ENCODE assay signal across 8 cellular contexts in genomic region chr6:52390361-52390727, GRCh38. TPM values are rescaled to one million over a fixed set of nuclear protein-coding genes. Genes with fewer than 3 reads are reported as not detected.
DNase-seq lines count a peak whose midpoint lies in the region; ATAC-seq and TF ChIP-seq lines count a peak whose summit lies in the region.

No MANE protein-coding gene starts in this region.

- no peaks in the 10 kb centered on the region for H3K27me3 ChIP-seq in left lung

- 10 to 17% methylated on average over 4 of the region's 4 CpGs for WGBS in lower leg skin, 2 donors

- ATAC-seq in GM18517 (IDR thresholded peaks at IDR 0.05; ENCODE audit: unreplicated experiment) = peak; percentile 42
- peak; percentile 38 for ATAC-seq in HG02981 (IDR thresholded peaks at IDR 0.05; ENCODE audit: unreplicated experiment)
- ATAC-seq in left lung = peak; percentile 70

- peak overlapping the region in 1 of 2 donors; percentile 63 for H3K27ac ChIP-seq in left lung

- H3K9me3 Mint-ChIP-seq in activated naive CD4-positive, alpha-beta T cell treated with anti-CD3 and anti-CD28 coated beads for 36 hours = no peaks in the 10 kb centered on the region

- peaks cover 4% of the 10 kb centered on the region for H3K36me3 Mint-ChIP-seq in activated naive CD4-positive, alpha-beta T cell treated with anti-CD3 and anti-CD28 coated beads for 36 hours (ENCODE audit: low read depth)

- CTCF ChIA-PET in activated naive CD4-positive, alpha-beta T cell treated with anti-CD3 and anti-CD28 coated beads for 36 hours (lab: Charles Lee) = interaction anchor here (0.7 to 6.4 kb wide), 16 partner anchors 10 to 262 kb away, joined by 3 to 52 read pairs (median 4); partner anchors contain the start of genes MCM3 and PAQR8

- peak overlapping the region; percentile 40 for H3K4me3 Mint-ChIP-seq in activated naive CD4-positive, alpha-beta T cell treated with anti-CD3 and anti-CD28 coated beads for 36 hours

- no peaks in the 10 kb centered on the region for H3K27me3 Mint-ChIP-seq in activated naive CD4-positive, alpha-beta T cell treated with anti-CD3 and anti-CD28 coated beads for 36 hours (ENCODE audit: low read depth)

- H3K4me3 ChIP-seq in left lung (no peak overlapping the region), lower leg skin (ENCODE audit: low read depth, poor library complexity, severe bottlenecking) (no peak overlapping the region)

- H3K9me3 ChIP-seq in left lung = no peaks in the 10 kb centered on the region

- TF ChIP-seq POLR2A in lower leg skin (IDR thresholded peaks at IDR 0.05) = no peak

- no peaks in the 10 kb centered on the region for H3K36me3 ChIP-seq in left lung

- intact Hi-C loops in activated naive CD4-positive, alpha-beta T cell treated with anti-CD3 and anti-CD28 coated beads for 36 hours (cut with micrococcal nuclease) = loop anchor here (1.0 to 10.0 kb wide), 9 partner anchors 8 to 1034 kb away; partner anchors contain the start of genes EFHC1 and MCM3
- intact Hi-C loops in left lung (cut with DNase I) (no loop called here), lower leg skin (cut with DNase I; ENCODE audit: low total_unique reads) (loop anchor here (10.0 kb wide), 1 partner anchor 106 kb away; the partner anchor contains the start of gene MCM3)

- H3K4me1 ChIP-seq in left lung = peaks cover 6 to 27% of the 10 kb centered on the region in 2 donors

- TF ChIP-seq CTCF in left lung (IDR thresholded peaks at IDR 0.05) (no peak), lower leg skin (IDR thresholded peaks at IDR 0.05) (no peak)

- DNase-seq in ACHN = peak; percentile 61
- peak; percentile 75 for DNase-seq in NOMO-1 treated with dmso at 0.1 percent for 144 hours (lab: John Stamatoyannopoulos, UW; ENCODE audit: unreplicated experiment)
- DNase-seq in activated naive CD4-positive, alpha-beta T cell treated with anti-CD3 and anti-CD28 coated beads for 36 hours = peak; percentile 70
- no peak for DNase-seq in left lung
- DNase-seq in dedifferentiated amniotic fluid mesenchymal stem cell (ENCODE audit: extremely low spot score) = no peak
- no peak for DNase-seq in lower leg skin (ENCODE audit: low spot score in 2 of 2)

- in situ Hi-C loops in ACHN (cut with HindIII; ENCODE audit: low pct_ligation_motif_present, low pct_unique_long_range_greater_than_20kb, low sequenced_read_pairs) = loop anchor here (25.0 kb wide), 1 partner anchor 103 kb away; the partner anchor contains the start of gene MCM3

- peak overlapping the region; percentile 81 for H3K27ac Mint-ChIP-seq in activated naive CD4-positive, alpha-beta T cell treated with anti-CD3 and anti-CD28 coated beads for 36 hours

- peaks cover 73% of the 10 kb centered on the region for H3K4me1 Mint-ChIP-seq in activated naive CD4-positive, alpha-beta T cell treated with anti-CD3 and anti-CD28 coated beads for 36 hours (ENCODE audit: low read depth)

RNA-seq across cellular contexts. Expression of gene PAQR8, which starts 28.4 kb away (rescaled TPM):
- 1 to 10 TPM; 6.8 to 9.2 TPM for total RNA-seq in activated naive CD4-positive, alpha-beta T cell treated with anti-CD3 and anti-CD28 coated beads for 36 hours
- total RNA-seq in left lung (10 to 100 TPM in 1 of 2 donors, 1 to 10 TPM in 1; 9.3 to 15.6 TPM), lower leg skin (1 to 10 TPM; 1.6 to 4.3 (median 2.1) TPM)

RNA-seq across cellular contexts. Expression of gene EFHC1, which starts 29.8 kb away (rescaled TPM):
- 1 to 10 TPM; 1.2 to 3.1 TPM for total RNA-seq in activated naive CD4-positive, alpha-beta T cell treated with anti-CD3 and anti-CD28 coated beads for 36 hours
- total RNA-seq in left lung (10 to 100 TPM; 14.6 to 24.7 TPM), lower leg skin (10 to 100 TPM; 12.2 to 22.8 (median 18.1) TPM)

Comparison
In these comparisons a context has a peak if more than half of its experiments do, and no peak if none do; other contexts are left out.
1. DNase-seq: peak in ACHN (single experiment), NOMO-1 treated with dmso at 0.1 percent for 144 hours (single experiment) and activated naive CD4-positive, alpha-beta T cell treated with anti-CD3 and anti-CD28 coated beads for 36 hours (single experiment); none in left lung (0 of 2), dedifferentiated amniotic fluid mesenchymal stem cell (single experiment) and lower leg skin (0 of 2).
2. intact Hi-C loops: an anchor here in activated naive CD4-positive, alpha-beta T cell treated with anti-CD3 and anti-CD28 coated beads for 36 hours (1.0 to 10.0 kb wide) and lower leg skin (10.0 kb wide); none called in left lung.
3. Peak in every context shown above with its lines, with median percentiles within 50 percentile points of each other: ATAC-seq.